Comparison of ENCODE assay signal across 23 cellular contexts in genomic region chr6:793261-793660, GRCh38.
A peak's percentile ranks its signal among the peaks of the same experiment; 100 is the strongest.
DNase-seq lines count a peak whose midpoint lies in the region; ATAC-seq and TF ChIP-seq lines count a peak whose summit lies in the region.
"Had no signal": no experiment of that assay in that cellular context is flagged by ENCODE, and none has a peak within 500 bp of the region (broad histone marks: within the 10 kb centered on the region; RNA-seq: fewer than 3 reads in every experiment).

No MANE protein-coding gene starts in this region.

- H4K20me1 ChIP-seq in hepatocyte (ENCODE audit: insufficient read depth, poor library complexity, severe bottlenecking): no peaks in the 10 kb centered on the region
- H4K20me1 ChIP-seq: BLaER1 had no signal

- no peak for ATAC-seq in HG02852 (IDR thresholded peaks at IDR 0.05; ENCODE audit: unreplicated experiment)
- ATAC-seq in activated T-cell treated with anti-CD3 and anti-CD28 coated beads, Interleukin-2, amount 50 U/mL, for 4 hours: no peak
- ATAC-seq: GM12878 had no signal

- H3K4me1 Mint-ChIP-seq in activated T-cell treated with anti-CD3 and anti-CD28 coated beads, Interleukin-2, amount 50 U/mL, for 4 hours (ENCODE audit: low read depth): peaks cover under 1% of the 10 kb centered on the region
- H3K4me1 Mint-ChIP-seq: CD14-positive monocyte had no signal

- no peak overlapping the region for H3K56ac ChIP-seq in mesendoderm (ENCODE audit: low read length)

- H3K4ac ChIP-seq in mesendoderm (ENCODE audit: low read depth, low read length): no peak overlapping the region

- H3K4me3 ChIP-seq in esophagus muscularis mucosa (no peak overlapping the region), hepatocyte (no peak overlapping the region), mesendoderm (ENCODE audit: low read length) (no peak overlapping the region)
- H3K4me3 ChIP-seq: BLaER1, GM12878 had no signal

- H3K4me2 ChIP-seq in hepatocyte: peak overlapping the region; percentile 53
- H3K4me2 ChIP-seq in mesendoderm (ENCODE audit: low read length): no peak overlapping the region
- H3K4me2 ChIP-seq: BLaER1 had no signal

- no peak overlapping the region for H4K8ac ChIP-seq in mesendoderm (ENCODE audit: low read depth, low read length)

- H2BK5ac ChIP-seq in mesendoderm (ENCODE audit: low read length): no peak overlapping the region

- intact Hi-C loops in esophagus muscularis mucosa (cut with DNase I): loop anchor here (10.0 kb wide), 2 partner anchors 112 to 198 kb away; no protein-coding TSS in a partner anchor

- no peak for TF ChIP-seq EP300 in esophagus muscularis mucosa (IDR thresholded peaks at IDR 0.05)

- H3K18ac ChIP-seq in mesendoderm (ENCODE audit: low read length): no peak overlapping the region

- H2BK15ac ChIP-seq in mesendoderm (replicated peaks; ENCODE audit: low read depth): no peak overlapping the region

- no peak overlapping the region for H2AK5ac ChIP-seq in mesendoderm (ENCODE audit: low read length)

- no peaks in the 10 kb centered on the region for H3K79me2 ChIP-seq in hepatocyte
- no peaks in the 10 kb centered on the region for H3K79me2 ChIP-seq in mesendoderm (ENCODE audit: control insufficient read depth, insufficient read depth, low read length)

- H3K79me1 ChIP-seq in mesendoderm (ENCODE audit: low read length): no peaks in the 10 kb centered on the region

- H3K27me3 ChIP-seq in esophagus muscularis mucosa: peaks cover 0 to 8% (median 0%) of the 10 kb centered on the region in 4 donors
- H3K27me3 ChIP-seq in hepatocyte: peaks cover 28% of the 10 kb centered on the region
- H3K27me3 ChIP-seq in mesendoderm (ENCODE audit: insufficient read depth, low read length, poor library complexity): no peaks in the 10 kb centered on the region

- TF ChIP-seq POLR2A in esophagus muscularis mucosa (IDR thresholded peaks at IDR 0.05; ENCODE audit: low read depth): no peak

- TF ChIP-seq CTCF in esophagus muscularis mucosa (IDR thresholded peaks at IDR 0.05) (no peak), hepatocyte (IDR thresholded peaks at IDR 0.05; ENCODE audit: poor library complexity) (no peak)

- no peak overlapping the region for H3K27ac ChIP-seq in esophagus muscularis mucosa (replicated peaks in 1 of 4)
- peak overlapping the region; percentile 80 for H3K27ac ChIP-seq in hepatocyte
- H3K27ac ChIP-seq in mesendoderm (ENCODE audit: low read depth, low read length): no peak overlapping the region
- H3K27ac ChIP-seq: BLaER1 had no signal

- WGBS in esophagus muscularis mucosa: 82% methylated on average over 13 of the region's 13 CpGs
- WGBS in hepatocyte (ENCODE audit: low lambda C conversion rate, missing lambda C conversion rate): 63% methylated on average over 13 of the region's 13 CpGs
- no CpG with 5 or more reads among the region's 13 CpGs for WGBS in mesendoderm (ENCODE audit: extremely low coverage, insufficient coverage, low lambda C conversion rate)

- no peak overlapping the region for H3K4me3 Mint-ChIP-seq in activated T-cell treated with anti-CD3 and anti-CD28 coated beads, Interleukin-2, amount 50 U/mL, for 4 hours
- H3K4me3 Mint-ChIP-seq: CD14-positive monocyte; CD4-positive, alpha-beta memory T cell; CD4-positive, CD25-positive, alpha-beta regulatory T cell; CD8-positive, alpha-beta memory T cell had no signal

- no peaks in the 10 kb centered on the region for H3K9me3 Mint-ChIP-seq in activated T-cell treated with anti-CD3 and anti-CD28 coated beads, Interleukin-2, amount 50 U/mL, for 4 hours

- peaks cover 47% of the 10 kb centered on the region for H3K27me3 Mint-ChIP-seq in activated T-cell treated with anti-CD3 and anti-CD28 coated beads, Interleukin-2, amount 50 U/mL, for 4 hours (ENCODE audit: low read depth)

- DNase-seq in esophagus muscularis mucosa (ENCODE audit: extremely low spot score) (peak; percentile 66), hepatocyte (ENCODE audit: low spot score) (no peak), mesendoderm (no peak)
- DNase-seq in activated T-cell treated with anti-CD3 and anti-CD28 coated beads, Interleukin-2, amount 50 U/mL, for 4 hours: no peak
- DNase-seq: 8988T; ACHN; BE2C; C1 segment of cervical spinal cord; CD4-positive, alpha-beta memory T cell; CD4-positive, CD25-positive, alpha-beta regulatory T cell; CD8-positive, alpha-beta memory T cell; COR-L47; DMS 273 treated with DMSO at 0.1 percent for 48 hours; DMS153; DMS53; DMS79; DND-41; EL; GDM1 had no signal

- no peak overlapping the region for H4K5ac ChIP-seq in mesendoderm (ENCODE audit: low read length)

- no peak overlapping the region for H3K9ac ChIP-seq in mesendoderm (ENCODE audit: low read length)
- H3K9ac ChIP-seq: BLaER1 had no signal

- H3K9me2 ChIP-seq in hepatocyte (replicated peaks; ENCODE audit: insufficient read depth): no peaks in the 10 kb centered on the region

- H2AFZ ChIP-seq in hepatocyte: no peak overlapping the region

- H3K36me3 ChIP-seq in esophagus muscularis mucosa (no peaks in the 10 kb centered on the region), hepatocyte (replicated peaks; ENCODE audit: insufficient read depth, low read depth) (no peaks in the 10 kb centered on the region), mesendoderm (ENCODE audit: control insufficient read depth, insufficient read depth, low read length) (no peaks in the 10 kb centered on the region)
- H3K36me3 ChIP-seq: BE2C, BLaER1 had no signal

- H3K36me3 Mint-ChIP-seq in activated T-cell treated with anti-CD3 and anti-CD28 coated beads, Interleukin-2, amount 50 U/mL, for 4 hours (ENCODE audit: insufficient read depth): no peaks in the 10 kb centered on the region
- H3K36me3 Mint-ChIP-seq: CD14-positive monocyte; CD4-positive, alpha-beta memory T cell had no signal

- no peak overlapping the region for H3K23ac ChIP-seq in mesendoderm (ENCODE audit: low read length)

- H3K9me3 ChIP-seq in esophagus muscularis mucosa: no peaks in the 10 kb centered on the region
- no peaks in the 10 kb centered on the region for H3K9me3 ChIP-seq in hepatocyte (ENCODE audit: low read depth)
- H3K9me3 ChIP-seq: BE2C had no signal

- H3K4me1 ChIP-seq in esophagus muscularis mucosa (peaks cover 0 to 17% (median 7%) of the 10 kb centered on the region in 4 donors), hepatocyte (ENCODE audit: insufficient read depth) (no peaks in the 10 kb centered on the region), mesendoderm (ENCODE audit: control insufficient read depth, low read depth, low read length) (no peaks in the 10 kb centered on the region)
- H3K4me1 ChIP-seq: BE2C had no signal

- H2BK120ac ChIP-seq in mesendoderm (ENCODE audit: low read depth, low read length): no peak overlapping the region
